ENCODE assay signal across 1 cellular context in the genomic region with DNA sequence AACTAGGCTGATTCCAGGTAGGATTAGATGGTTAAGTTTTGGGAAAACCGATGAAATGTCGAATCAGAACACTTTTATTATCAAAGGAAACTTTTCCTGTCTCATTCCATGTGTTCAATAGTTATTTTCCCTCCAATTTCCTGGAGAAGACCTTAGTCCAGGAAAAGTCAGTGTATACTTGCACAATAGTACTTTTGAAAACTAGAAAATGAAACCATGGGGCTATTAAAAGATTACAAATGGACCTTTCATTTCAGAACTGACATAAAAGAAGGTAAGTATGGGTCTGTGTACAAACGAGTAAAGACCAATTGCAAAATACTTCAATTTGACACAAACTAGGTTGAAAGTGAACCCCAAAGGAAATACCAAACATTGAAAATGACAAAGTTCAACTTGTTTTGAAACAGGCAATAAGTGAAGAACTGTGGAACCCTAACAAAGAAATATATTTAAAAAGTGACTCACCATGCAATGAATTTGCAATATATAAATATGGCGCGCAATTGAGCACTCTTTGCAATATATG.
TF ChIP-seq lines count a peak whose summit lies in the region.

No MANE protein-coding gene starts in this region.

TF ChIP-seq in K562, 482 proteins besides CTCF, POLR2A, EP300 and RAD21:
- TF ChIP-seq STAT6 (CRISPR knock-in tag; IDR thresholded peaks at IDR 0.05): no peak
- no peak for TF ChIP-seq ZBTB17 (CRISPR knock-in tag; IDR thresholded peaks at IDR 0.05)
- no peak for TF ChIP-seq ZC3H8 (IDR thresholded peaks at IDR 0.05)
- TF ChIP-seq, protein P1, sequence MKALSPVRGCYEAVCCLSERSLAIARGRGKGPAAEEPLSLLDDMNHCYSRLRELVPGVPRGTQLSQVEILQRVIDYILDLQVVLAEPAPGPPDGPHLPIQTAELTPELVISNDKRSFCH (CRISPR knock-in tag; IDR thresholded peaks at IDR 0.05): no peak
- TF ChIP-seq, protein P1 (tag; IDR thresholded peaks at IDR 0.05): no peak
- TF ChIP-seq CBX2 (IDR thresholded peaks at IDR 0.05; ENCODE audit: insufficient read depth, low read length, poor library complexity, severe bottlenecking): no peak
- no peak for TF ChIP-seq ZNF766 (CRISPR knock-in tag; conservative IDR thresholded peaks at IDR 0.05)
- no peak for TF ChIP-seq NCOA4 (IDR thresholded peaks at IDR 0.05; ENCODE audit: partially characterized antibody)
- TF ChIP-seq, protein P2, sequence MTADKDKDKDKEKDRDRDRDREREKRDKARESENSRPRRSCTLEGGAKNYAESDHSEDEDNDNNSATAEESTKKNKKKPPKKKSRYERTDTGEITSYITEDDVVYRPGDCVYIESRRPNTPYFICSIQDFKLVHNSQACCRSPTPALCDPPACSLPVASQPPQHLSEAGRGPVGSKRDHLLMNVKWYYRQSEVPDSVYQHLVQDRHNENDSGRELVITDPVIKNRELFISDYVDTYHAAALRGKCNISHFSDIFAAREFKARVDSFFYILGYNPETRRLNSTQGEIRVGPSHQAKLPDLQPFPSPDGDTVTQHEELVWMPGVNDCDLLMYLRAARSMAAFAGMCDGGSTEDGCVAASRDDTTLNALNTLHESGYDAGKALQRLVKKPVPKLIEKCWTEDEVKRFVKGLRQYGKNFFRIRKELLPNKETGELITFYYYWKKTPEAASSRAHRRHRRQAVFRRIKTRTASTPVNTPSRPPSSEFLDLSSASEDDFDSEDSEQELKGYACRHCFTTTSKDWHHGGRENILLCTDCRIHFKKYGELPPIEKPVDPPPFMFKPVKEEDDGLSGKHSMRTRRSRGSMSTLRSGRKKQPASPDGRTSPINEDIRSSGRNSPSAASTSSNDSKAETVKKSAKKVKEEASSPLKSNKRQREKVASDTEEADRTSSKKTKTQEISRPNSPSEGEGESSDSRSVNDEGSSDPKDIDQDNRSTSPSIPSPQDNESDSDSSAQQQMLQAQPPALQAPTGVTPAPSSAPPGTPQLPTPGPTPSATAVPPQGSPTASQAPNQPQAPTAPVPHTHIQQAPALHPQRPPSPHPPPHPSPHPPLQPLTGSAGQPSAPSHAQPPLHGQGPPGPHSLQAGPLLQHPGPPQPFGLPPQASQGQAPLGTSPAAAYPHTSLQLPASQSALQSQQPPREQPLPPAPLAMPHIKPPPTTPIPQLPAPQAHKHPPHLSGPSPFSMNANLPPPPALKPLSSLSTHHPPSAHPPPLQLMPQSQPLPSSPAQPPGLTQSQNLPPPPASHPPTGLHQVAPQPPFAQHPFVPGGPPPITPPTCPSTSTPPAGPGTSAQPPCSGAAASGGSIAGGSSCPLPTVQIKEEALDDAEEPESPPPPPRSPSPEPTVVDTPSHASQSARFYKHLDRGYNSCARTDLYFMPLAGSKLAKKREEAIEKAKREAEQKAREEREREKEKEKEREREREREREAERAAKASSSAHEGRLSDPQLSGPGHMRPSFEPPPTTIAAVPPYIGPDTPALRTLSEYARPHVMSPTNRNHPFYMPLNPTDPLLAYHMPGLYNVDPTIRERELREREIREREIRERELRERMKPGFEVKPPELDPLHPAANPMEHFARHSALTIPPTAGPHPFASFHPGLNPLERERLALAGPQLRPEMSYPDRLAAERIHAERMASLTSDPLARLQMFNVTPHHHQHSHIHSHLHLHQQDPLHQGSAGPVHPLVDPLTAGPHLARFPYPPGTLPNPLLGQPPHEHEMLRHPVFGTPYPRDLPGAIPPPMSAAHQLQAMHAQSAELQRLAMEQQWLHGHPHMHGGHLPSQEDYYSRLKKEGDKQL (CRISPR knock-in tag; IDR thresholded peaks at IDR 0.05; ENCODE audit: borderline replicate concordance): no peak
